In genomic region chr6:36445651-36446050, GRCh38 we compare ENCODE assay signal across 15 cellular contexts. TPM values are rescaled to one million over a fixed set of nuclear protein-coding genes. Genes with fewer than 3 reads are reported as not detected.
A peak's percentile ranks its signal among the peaks of the same experiment; 100 is the strongest.
DNase-seq lines count a peak whose midpoint lies in the region; ATAC-seq and TF ChIP-seq lines count a peak whose summit lies in the region.
"Had no signal": no experiment of that assay in that cellular context is flagged by ENCODE, and none has a peak within 500 bp of the region (broad histone marks: within the 10 kb centered on the region; RNA-seq: fewer than 3 reads in every experiment).

No MANE protein-coding gene starts in this region.

- no peak overlapping the region for H3K27ac ChIP-seq in SU-DHL-6 (ENCODE audit: low read depth, low read length)
- peak overlapping the region in 3 of 4 donors; percentile 96 to 100 (median 99) for H3K27ac ChIP-seq in esophagus muscularis mucosa (replicated peaks in 1 of 4)
- H3K27ac ChIP-seq in subcutaneous abdominal adipose tissue (ENCODE audit: low read depth, low read length), result peak overlapping the region; percentile 100

- H3K36me3 ChIP-seq in SU-DHL-6 (ENCODE audit: low read length) (peaks cover 24% of the 10 kb centered on the region), esophagus muscularis mucosa (peaks cover 0 to 11% (median 2%) of the 10 kb centered on the region in 4 donors), subcutaneous abdominal adipose tissue (ENCODE audit: control insufficient read depth in 5 of 5, insufficient read depth in 5 of 5, low read length in 5 of 5) (peaks cover 0 to 6% (median 0%) of the 10 kb centered on the region in 5 donors)
- H3K36me3 ChIP-seq: lower lobe of right lung had no signal

- intact Hi-C loops in esophagus muscularis mucosa (cut with DNase I), result no loop called here

- H3K4me3 ChIP-seq in SU-DHL-6 (ENCODE audit: insufficient read depth, low read length, poor library complexity, severe bottlenecking), result no peak overlapping the region
- H3K4me3 ChIP-seq in esophagus muscularis mucosa, result no peak overlapping the region
- no peak overlapping the region for H3K4me3 ChIP-seq in subcutaneous abdominal adipose tissue (ENCODE audit: low read depth in 1 of 5, low read length in 5 of 5)
- H3K4me3 ChIP-seq: lower lobe of right lung had no signal

- peaks cover 34 to 66% (median 52%) of the 10 kb centered on the region in 4 donors for H3K4me1 ChIP-seq in esophagus muscularis mucosa
- H3K4me1 ChIP-seq in subcutaneous abdominal adipose tissue (ENCODE audit: control insufficient read depth in 5 of 5, insufficient read depth in 5 of 5, low read length in 5 of 5), result peaks cover 8 to 43% (median 40%) of the 10 kb centered on the region in 5 donors

- no peak for DNase-seq in activated T-cell treated with anti-CD3 and anti-CD28 coated beads, Interleukin-2, amount 50 U/mL, for 4 hours
- DNase-seq in activated T-cell treated with anti-CD3 and anti-CD28 coated beads for 4 hours, result no peak
- DNase-seq in esophagus muscularis mucosa (ENCODE audit: extremely low spot score), result no peak
- DNase-seq in SKM-1 treated with dmso at 0.1 percent for 144 hours (lab: John Stamatoyannopoulos, UW; ENCODE audit: unreplicated experiment), result no peak
- no peak for DNase-seq in DMS114 treated with DMSO at 0.1 percent for 48 hours (lab: John Stamatoyannopoulos, UW; ENCODE audit: unreplicated experiment)
- DNase-seq: activated effector memory CD4-positive, alpha-beta T cell treated with anti-CD3 and anti-CD28 coated beads, Interleukin-2, amount 50 U/mL, for 16 hours; HCEC 1CT; lower lobe of right lung; NCI-H1105 treated with DMSO at 0.1 percent for 48 hours; SHP77 had no signal

- H3K27me3 ChIP-seq in SU-DHL-6 (ENCODE audit: low read length) (no peaks in the 10 kb centered on the region), esophagus muscularis mucosa (no peaks in the 10 kb centered on the region), subcutaneous abdominal adipose tissue (ENCODE audit: control insufficient read depth in 5 of 5, insufficient read depth in 4 of 5, low read length in 5 of 5) (no peaks in the 10 kb centered on the region)

- no peak overlapping the region for H2AFZ ChIP-seq in SU-DHL-6 (ENCODE audit: low read depth, low read length, severe bottlenecking)

- no peak for TF ChIP-seq POLR2A in esophagus muscularis mucosa (IDR thresholded peaks at IDR 0.05; ENCODE audit: low read depth)

- no peaks in the 10 kb centered on the region for H4K20me1 ChIP-seq in SU-DHL-6 (ENCODE audit: low read depth, low read length)

- peaks cover 16% of the 10 kb centered on the region for H3K36me3 Mint-ChIP-seq in activated T-cell treated with anti-CD3 and anti-CD28 coated beads, Interleukin-2, amount 50 U/mL, for 4 hours (ENCODE audit: insufficient read depth)

- H3K9me3 ChIP-seq in SU-DHL-6 (ENCODE audit: insufficient read depth, low read length) (no peaks in the 10 kb centered on the region), esophagus muscularis mucosa (no peaks in the 10 kb centered on the region), subcutaneous abdominal adipose tissue (ENCODE audit: control insufficient read depth in 5 of 5, low read length in 5 of 5) (peaks cover 0 to 5% (median 0%) of the 10 kb centered on the region in 5 donors)
- H3K9me3 ChIP-seq: lower lobe of right lung had no signal

- no peak for TF ChIP-seq EP300 in esophagus muscularis mucosa (IDR thresholded peaks at IDR 0.05)

- no peak for ATAC-seq in activated T-cell treated with anti-CD3 and anti-CD28 coated beads, Interleukin-2, amount 50 U/mL, for 4 hours
- ATAC-seq in HG02642 (IDR thresholded peaks at IDR 0.05; ENCODE audit: poor library complexity, unreplicated experiment), result no peak
- ATAC-seq: lower lobe of right lung had no signal

- H3K9ac ChIP-seq in SU-DHL-6 (ENCODE audit: low read length) (no peak overlapping the region), subcutaneous abdominal adipose tissue (ENCODE audit: low read length in 5 of 5) (no peak overlapping the region)

- H3K9me3 Mint-ChIP-seq in activated T-cell treated with anti-CD3 and anti-CD28 coated beads, Interleukin-2, amount 50 U/mL, for 4 hours, result no peaks in the 10 kb centered on the region

- no peaks in the 10 kb centered on the region for H3K27me3 Mint-ChIP-seq in activated T-cell treated with anti-CD3 and anti-CD28 coated beads, Interleukin-2, amount 50 U/mL, for 4 hours (ENCODE audit: low read depth)

- peak overlapping the region; percentile 0 for H3K4me2 ChIP-seq in SU-DHL-6 (ENCODE audit: low read depth, low read length, poor library complexity, severe bottlenecking)

- H3F3A ChIP-seq in SU-DHL-6 (ENCODE audit: insufficient read depth), result peaks cover 28% of the 10 kb centered on the region

- peak overlapping the region; percentile 40 for H3K4me3 Mint-ChIP-seq in activated T-cell treated with anti-CD3 and anti-CD28 coated beads, Interleukin-2, amount 50 U/mL, for 4 hours

- TF ChIP-seq CTCF in SU-DHL-6 (IDR thresholded peaks at IDR 0.05; ENCODE audit: insufficient read depth, low read length, poor library complexity, severe bottlenecking) (no peak), esophagus muscularis mucosa (IDR thresholded peaks at IDR 0.05) (no peak)

- H3K4me1 Mint-ChIP-seq in activated T-cell treated with anti-CD3 and anti-CD28 coated beads, Interleukin-2, amount 50 U/mL, for 4 hours (ENCODE audit: low read depth), result peaks cover 58% of the 10 kb centered on the region

- H3K79me2 ChIP-seq in SU-DHL-6 (ENCODE audit: insufficient read depth, low read length), result peaks cover 84% of the 10 kb centered on the region

- H3K9me2 ChIP-seq in SU-DHL-6 (replicated peaks; ENCODE audit: insufficient read depth, low read length), result no peaks in the 10 kb centered on the region

RNA-seq across cellular contexts. Expression of gene KCTD20, which starts 2.9 kb away (rescaled TPM):
- total RNA-seq in activated T-cell treated with anti-CD3 and anti-CD28 coated beads, Interleukin-2, amount 50 U/mL, for 4 hours, result 10 to 100 TPM; 41.7 to 47.4 (median 44.6) TPM
- 10 to 100 TPM; 47.3 to 78.2 (median 63.0) TPM for total RNA-seq in esophagus muscularis mucosa

RNA-seq across cellular contexts. Expression of gene PXT1, which starts 3.0 kb away (rescaled TPM):
- under 1 TPM in 2 of 3 donors, not detected in 1; 0.16 to 0.19 TPM for total RNA-seq in activated T-cell treated with anti-CD3 and anti-CD28 coated beads, Interleukin-2, amount 50 U/mL, for 4 hours
- not detected for total RNA-seq in esophagus muscularis mucosa
- total RNA-seq: lower lobe of right lung, NCI-H460, posterior vena cava had no signal

RNA-seq across cellular contexts. Expression of gene ETV7, which starts 58.2 kb away (rescaled TPM):
- 1 to 10 TPM in 2 of 3 donors, under 1 TPM in 1; 0.45 to 4.9 (median 1.7) TPM for total RNA-seq in activated T-cell treated with anti-CD3 and anti-CD28 coated beads, Interleukin-2, amount 50 U/mL, for 4 hours
- total RNA-seq in esophagus muscularis mucosa, result 1 to 10 TPM in 1 of 4 donors, under 1 TPM in 1, not detected in 2; 0.71 to 1.5 TPM
